Comparison of ENCODE assay signal across 21 cellular contexts in the genomic region with DNA sequence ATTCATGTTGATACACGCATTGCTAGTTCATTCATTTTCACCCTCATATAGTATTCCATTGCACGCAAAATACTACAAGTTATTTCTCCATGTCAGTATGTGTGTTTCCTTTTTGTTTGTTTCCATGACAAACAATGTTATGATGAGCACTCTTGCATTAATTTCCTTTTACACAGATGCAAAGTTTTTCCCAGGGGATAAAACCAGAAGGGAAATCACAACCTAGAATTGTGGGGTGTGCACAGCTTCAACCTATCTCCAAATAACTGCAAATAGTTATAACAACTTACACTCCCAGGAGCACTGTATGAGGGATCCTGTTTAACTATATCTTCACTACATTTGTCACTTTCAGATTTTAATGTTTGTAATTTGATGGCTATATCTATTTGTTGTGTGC.
DNase-seq lines count a peak whose midpoint lies in the region; ATAC-seq and TF ChIP-seq lines count a peak whose summit lies in the region.
"Had no signal": no experiment of that assay in that cellular context is flagged by ENCODE, and none has a peak within 500 bp of the region (broad histone marks: within the 10 kb centered on the region; RNA-seq: fewer than 3 reads in every experiment).

No MANE protein-coding gene starts in this region.

- peaks cover 35% of the 10 kb centered on the region for H3K36me3 Mint-ChIP-seq in stimulated activated naive CD8-positive, alpha-beta T cell treated with anti-CD3 and anti-CD28 coated beads, Interleukin-15, Interleukin-2, amounts not matched to agents 100 ng/mL and 50 ng/mL, for 24 hours (ENCODE audit: low read depth)
- peaks cover 10% of the 10 kb centered on the region for H3K36me3 Mint-ChIP-seq in IgD-negative memory B cell
- H3K36me3 Mint-ChIP-seq in naive thymus-derived CD4-positive, alpha-beta T cell, result peaks cover 0 to 24% (median 10%) of the 10 kb centered on the region in 5 donors

- ATAC-seq in stimulated activated naive CD8-positive, alpha-beta T cell treated with anti-CD3 and anti-CD28 coated beads, Interleukin-15, amount 100 ng/mL, for 72 hours, result no peak
- ATAC-seq in naive thymus-derived CD4-positive, alpha-beta T cell, result no peak
- ATAC-seq in GM21526 (IDR thresholded peaks at IDR 0.05; ENCODE audit: low FRiP score, unreplicated experiment), result no peak
- ATAC-seq: HepG2, PC-3 had no signal

- TF ChIP-seq CTCF in sigmoid colon (IDR thresholded peaks at IDR 0.05), result no peak

- POLR2A ChIA-PET in naive thymus-derived CD4-positive, alpha-beta T cell (lab: Charles Lee), result interaction anchor here (1.9 to 2.4 kb wide), 2 partner anchors 9 to 17 kb away, joined by 6 to 7 read pairs; no protein-coding TSS in a partner anchor

- H3K36me3 ChIP-seq in naive thymus-derived CD4-positive, alpha-beta T cell (ENCODE audit: control insufficient read depth in 2 of 3, insufficient read depth in 3 of 3, low read length in 3 of 3), result no peaks in the 10 kb centered on the region
- H3K36me3 ChIP-seq in sigmoid colon, result no peaks in the 10 kb centered on the region
- peaks cover 5% of the 10 kb centered on the region for H3K36me3 ChIP-seq in effector memory CD4-positive, alpha-beta T cell (ENCODE audit: control insufficient read depth, insufficient read depth, low read length)
- H3K36me3 ChIP-seq: BE2C, SJCRH30 had no signal

- peaks cover 98% of the 10 kb centered on the region for H3K4me1 Mint-ChIP-seq in stimulated activated naive CD8-positive, alpha-beta T cell treated with anti-CD3 and anti-CD28 coated beads, Interleukin-15, Interleukin-2, amounts not matched to agents 100 ng/mL and 50 ng/mL, for 24 hours (ENCODE audit: low read depth)
- peaks cover 93% of the 10 kb centered on the region for H3K4me1 Mint-ChIP-seq in stimulated activated naive CD8-positive, alpha-beta T cell treated with anti-CD3 and anti-CD28 coated beads, Interleukin-15, amount 100 ng/mL, for 72 hours
- peaks cover 61 to 68% (median 62%) of the 10 kb centered on the region in 3 donors for H3K4me1 Mint-ChIP-seq in IgD-negative memory B cell
- H3K4me1 Mint-ChIP-seq in naive thymus-derived CD4-positive, alpha-beta T cell, result peaks cover 43 to 95% (median 86%) of the 10 kb centered on the region in 7 donors

- H3K27ac Mint-ChIP-seq in stimulated activated naive CD8-positive, alpha-beta T cell treated with anti-CD3 and anti-CD28 coated beads, Interleukin-15, Interleukin-2, amounts not matched to agents 100 ng/mL and 50 ng/mL, for 24 hours, result peak overlapping the region; percentile 40
- no peak overlapping the region for H3K27ac Mint-ChIP-seq in stimulated activated naive CD8-positive, alpha-beta T cell treated with anti-CD3 and anti-CD28 coated beads, Interleukin-15, amount 100 ng/mL, for 72 hours
- H3K27ac Mint-ChIP-seq in IgD-negative memory B cell, result peak overlapping the region; percentile 87 to 93 (median 88)
- peak overlapping the region; percentile 30 to 93 (median 81) for H3K27ac Mint-ChIP-seq in naive thymus-derived CD4-positive, alpha-beta T cell
- H3K27ac Mint-ChIP-seq: HFFc6 had no signal

- no peaks in the 10 kb centered on the region for H3K27me3 Mint-ChIP-seq in stimulated activated naive CD8-positive, alpha-beta T cell treated with anti-CD3 and anti-CD28 coated beads, Interleukin-15, Interleukin-2, amounts not matched to agents 100 ng/mL and 50 ng/mL, for 24 hours
- no peaks in the 10 kb centered on the region for H3K27me3 Mint-ChIP-seq in stimulated activated naive CD8-positive, alpha-beta T cell treated with anti-CD3 and anti-CD28 coated beads, Interleukin-15, amount 100 ng/mL, for 72 hours
- H3K27me3 Mint-ChIP-seq in IgD-negative memory B cell, result no peaks in the 10 kb centered on the region
- H3K27me3 Mint-ChIP-seq in naive thymus-derived CD4-positive, alpha-beta T cell, result no peaks in the 10 kb centered on the region

- no peaks in the 10 kb centered on the region for H3K9me3 ChIP-seq in naive thymus-derived CD4-positive, alpha-beta T cell (ENCODE audit: control insufficient read depth in 2 of 3, low read length in 3 of 3)
- no peaks in the 10 kb centered on the region for H3K9me3 ChIP-seq in sigmoid colon
- H3K9me3 ChIP-seq in effector memory CD4-positive, alpha-beta T cell (ENCODE audit: control insufficient read depth, low read length), result no peaks in the 10 kb centered on the region
- H3K9me3 ChIP-seq: BE2C, SJCRH30 had no signal

- H3K4me3 Mint-ChIP-seq in stimulated activated naive CD8-positive, alpha-beta T cell treated with anti-CD3 and anti-CD28 coated beads, Interleukin-15, Interleukin-2, amounts not matched to agents 100 ng/mL and 50 ng/mL, for 24 hours, result no peak overlapping the region
- no peak overlapping the region for H3K4me3 Mint-ChIP-seq in stimulated activated naive CD8-positive, alpha-beta T cell treated with anti-CD3 and anti-CD28 coated beads, Interleukin-15, amount 100 ng/mL, for 72 hours
- H3K4me3 Mint-ChIP-seq in IgD-negative memory B cell, result peak overlapping the region in 3 of 4 donors; percentile 68 to 79 (median 74)
- H3K4me3 Mint-ChIP-seq in naive thymus-derived CD4-positive, alpha-beta T cell, result peak overlapping the region in 4 of 10 donors; percentile 35 to 52 (median 43)
- H3K4me3 Mint-ChIP-seq: HFFc6 had no signal

- H3K4me3 ChIP-seq in naive thymus-derived CD4-positive, alpha-beta T cell (ENCODE audit: low read length), result no peak overlapping the region
- H3K4me3 ChIP-seq in sigmoid colon, result no peak overlapping the region
- H3K4me3 ChIP-seq in effector memory CD4-positive, alpha-beta T cell (ENCODE audit: insufficient read depth, low read depth, low read length, poor library complexity, severe bottlenecking), result no peak overlapping the region
- H3K4me3 ChIP-seq: SJCRH30 had no signal

- no peaks in the 10 kb centered on the region for H3K27me3 ChIP-seq in naive thymus-derived CD4-positive, alpha-beta T cell (ENCODE audit: control insufficient read depth in 2 of 2, insufficient read depth in 2 of 2, low read length in 2 of 2)
- H3K27me3 ChIP-seq in sigmoid colon, result no peaks in the 10 kb centered on the region
- no peaks in the 10 kb centered on the region for H3K27me3 ChIP-seq in effector memory CD4-positive, alpha-beta T cell (replicated peaks; ENCODE audit: control insufficient read depth, insufficient read depth, low read length, poor library complexity, severe bottlenecking)
- H3K27me3 ChIP-seq: BE2C, SJCRH30 had no signal

- CTCF ChIA-PET in naive thymus-derived CD4-positive, alpha-beta T cell (lab: Charles Lee), result interaction anchor here (0.6 kb wide), 1 partner anchor 144 kb away, joined by 4 read pairs; no protein-coding TSS in a partner anchor

- no peak for TF ChIP-seq POLR2A in sigmoid colon (IDR thresholded peaks at IDR 0.05)

- intact Hi-C loops in naive thymus-derived CD4-positive, alpha-beta T cell (cut with micrococcal nuclease), result no loop called here
- intact Hi-C loops in sigmoid colon (cut with DNase I), result no loop called here

- H3K4me1 ChIP-seq in naive thymus-derived CD4-positive, alpha-beta T cell (ENCODE audit: control insufficient read depth in 2 of 2, insufficient read depth in 2 of 2, low read length in 2 of 2), result peaks cover 46 to 50% of the 10 kb centered on the region in 2 donors
- peaks cover 0 to 7% (median 0%) of the 10 kb centered on the region in 4 donors for H3K4me1 ChIP-seq in sigmoid colon
- peaks cover 19% of the 10 kb centered on the region for H3K4me1 ChIP-seq in effector memory CD4-positive, alpha-beta T cell (ENCODE audit: control insufficient read depth, insufficient read depth, low read length, poor library complexity, severe bottlenecking)
- H3K4me1 ChIP-seq: BE2C, SJCRH30 had no signal

- no peaks in the 10 kb centered on the region for H3K9me3 Mint-ChIP-seq in stimulated activated naive CD8-positive, alpha-beta T cell treated with anti-CD3 and anti-CD28 coated beads, Interleukin-15, Interleukin-2, amounts not matched to agents 100 ng/mL and 50 ng/mL, for 24 hours
- H3K9me3 Mint-ChIP-seq in stimulated activated naive CD8-positive, alpha-beta T cell treated with anti-CD3 and anti-CD28 coated beads, Interleukin-15, amount 100 ng/mL, for 72 hours, result no peaks in the 10 kb centered on the region
- H3K9me3 Mint-ChIP-seq in IgD-negative memory B cell, result no peaks in the 10 kb centered on the region
- no peaks in the 10 kb centered on the region for H3K9me3 Mint-ChIP-seq in naive thymus-derived CD4-positive, alpha-beta T cell
- H3K9me3 Mint-ChIP-seq: HFFc6 had no signal

- WGBS in sigmoid colon, 2 donors, result 84 to 97% methylated on average over 2 of the region's 2 CpGs

- TF ChIP-seq EP300 in sigmoid colon (IDR thresholded peaks at IDR 0.05), result no peak

- H3K27ac ChIP-seq in naive thymus-derived CD4-positive, alpha-beta T cell (ENCODE audit: low read depth, low read length), result peak overlapping the region; percentile 10
- H3K27ac ChIP-seq in sigmoid colon, result no peak overlapping the region
- no peak overlapping the region for H3K27ac ChIP-seq in effector memory CD4-positive, alpha-beta T cell (ENCODE audit: insufficient read depth, low read length, poor library complexity, severe bottlenecking)
- H3K27ac ChIP-seq: KMS-11, RWPE1, SJCRH30 had no signal

- DNase-seq in stimulated activated naive CD8-positive, alpha-beta T cell treated with anti-CD3 and anti-CD28 coated beads, Interleukin-15, amount 100 ng/mL, for 72 hours, result no peak
- no peak for DNase-seq in naive thymus-derived CD4-positive, alpha-beta T cell
- DNase-seq in sigmoid colon, result no peak
- no peak for DNase-seq in effector memory CD4-positive, alpha-beta T cell
- DNase-seq: BE2C, DMS 273 treated with DMSO at 0.1 percent for 48 hours, GF-D8, HFFc6, NCI-H1048, NCI-H1436 treated with DMSO at 0.1 percent for 48 hours, NCI-H2081, NCI-H510A, NCI-H774, PC-3, SJCRH30 had no signal

Comparison
In these comparisons a context has a peak if more than half of its experiments do, and no peak if none do; other contexts are left out.
1. H3K27ac Mint-ChIP-seq: peak in stimulated activated naive CD8-positive, alpha-beta T cell treated with anti-CD3 and anti-CD28 coated beads, Interleukin-15, Interleukin-2, amounts not matched to agents 100 ng/mL and 50 ng/mL, for 24 hours (single experiment), IgD-negative memory B cell (3 of 3) and naive thymus-derived CD4-positive, alpha-beta T cell (9 of 9); none in stimulated activated naive CD8-positive, alpha-beta T cell treated with anti-CD3 and anti-CD28 coated beads, Interleukin-15, amount 100 ng/mL, for 72 hours (0 of 2).
2. H3K4me3 Mint-ChIP-seq: peak in IgD-negative memory B cell (3 of 4); none in stimulated activated naive CD8-positive, alpha-beta T cell treated with anti-CD3 and anti-CD28 coated beads, Interleukin-15, Interleukin-2, amounts not matched to agents 100 ng/mL and 50 ng/mL, for 24 hours (single experiment) and stimulated activated naive CD8-positive, alpha-beta T cell treated with anti-CD3 and anti-CD28 coated beads, Interleukin-15, amount 100 ng/mL, for 72 hours (0 of 2).